Comparison of ENCODE assay signal across 9 cellular contexts in the genomic region with DNA sequence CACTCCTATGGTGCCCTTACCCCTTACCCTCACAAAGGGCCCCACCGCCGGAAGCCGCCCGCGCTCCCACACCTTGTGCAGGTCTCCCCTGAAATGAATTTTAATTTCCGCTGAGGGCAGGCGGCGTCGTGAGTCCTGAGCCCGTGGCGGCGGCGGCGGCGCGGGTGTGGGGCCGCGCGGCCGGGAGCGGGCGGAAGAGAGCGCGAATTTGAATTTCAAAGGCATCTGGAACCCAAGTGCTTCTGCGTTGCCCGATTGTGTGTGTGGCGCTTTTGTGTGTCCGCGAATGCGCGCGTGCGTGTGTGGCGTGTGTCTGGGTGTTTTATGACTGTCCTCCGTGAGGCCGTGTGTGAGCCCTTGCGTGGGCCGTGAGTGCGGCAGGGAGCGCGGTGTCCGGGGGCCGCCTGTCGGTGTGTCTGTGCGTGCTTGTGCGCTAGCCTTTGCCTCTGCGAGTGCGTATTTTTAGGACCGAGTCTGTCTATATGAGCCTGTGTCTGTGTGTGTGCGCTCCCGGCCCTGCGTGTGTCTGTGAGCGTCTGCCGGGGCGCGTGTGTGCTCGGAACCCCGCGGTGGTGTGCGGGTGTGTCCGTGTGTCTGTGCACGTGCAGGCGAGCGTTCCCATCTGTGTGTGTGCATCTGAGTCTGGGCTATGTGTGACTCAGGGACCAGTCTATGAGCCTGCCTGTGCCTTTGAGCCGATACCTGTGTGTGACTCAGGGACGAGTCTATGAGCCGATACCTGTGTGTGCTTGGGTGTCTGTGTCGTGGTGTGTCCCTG. TPM values are rescaled to one million over a fixed set of nuclear protein-coding genes. Genes with fewer than 3 reads are reported as not detected.
DNase-seq lines count a peak whose midpoint lies in the region; ATAC-seq, FAIRE-seq and TF ChIP-seq lines count a peak whose summit lies in the region.
"Had no signal": no experiment of that assay in that cellular context is flagged by ENCODE, and none has a peak within 500 bp of the region (broad histone marks: within the 10 kb centered on the region; RNA-seq: fewer than 3 reads in every experiment).

No MANE protein-coding gene starts in this region.

- peak overlapping the region; percentile 0 for H4K8ac ChIP-seq in H1 (ENCODE audit: extremely low read depth, insufficient read depth, low read length)

- H4K20me1 ChIP-seq in BLaER1 = peaks cover 29% of the 10 kb centered on the region
- peaks cover 0 to 2% of the 10 kb centered on the region in 2 experiments for H4K20me1 ChIP-seq in H1 (replicated peaks in 1 of 2; ENCODE audit: control insufficient read depth in 1 of 2, insufficient read depth in 2 of 2, low read length in 2 of 2)

- peak overlapping the region; percentile 46; the same call in 1 of the 2 replicates for H3K4me3 ChIP-seq in BLaER1
- peak overlapping the region; percentile 41 to 58 (median 50) for H3K4me3 ChIP-seq in H1 (ENCODE audit: extremely low read depth in 1 of 4, insufficient read depth in 2 of 4, low read depth in 3 of 4, low read length in 4 of 4)
- no peak overlapping the region for H3K4me3 ChIP-seq in parathyroid adenoma (ENCODE audit: low read depth, low read length)
- H3K4me3 ChIP-seq: SJSA1 had no signal

- H3K79me2 ChIP-seq in H1 (ENCODE audit: control insufficient read depth in 1 of 2, insufficient read depth in 2 of 2, low read length in 2 of 2) (no peaks in the 10 kb centered on the region), parathyroid adenoma (no peaks in the 10 kb centered on the region)

- peak overlapping the region; percentile 27 for H3K4ac ChIP-seq in H1 (replicated peaks; ENCODE audit: insufficient read length, low read depth, low read length)

- H3K27ac ChIP-seq in BLaER1 (no peak overlapping the region), H1 (ENCODE audit: low read depth, low read length) (no peak overlapping the region), parathyroid adenoma (no peak overlapping the region)
- H3K27ac ChIP-seq: SJSA1 had no signal

- peak overlapping the region; percentile 78 for H4K91ac ChIP-seq in H1 (replicated peaks; ENCODE audit: insufficient read length, low read length)

- H2BK12ac ChIP-seq in H1 (ENCODE audit: low read depth, low read length) = peak overlapping the region; percentile 99; the same call in 1 of the 2 replicates

- H3K23ac ChIP-seq in H1 (ENCODE audit: insufficient read length) = no peak overlapping the region

- H2BK120ac ChIP-seq in H1 (replicated peaks; ENCODE audit: low read depth, low read length) = no peak overlapping the region

- H3K79me1 ChIP-seq in H1 (ENCODE audit: low read depth, low read length) = peaks cover 3% of the 10 kb centered on the region; the same call in 1 of the 2 replicates

- no peak for ATAC-seq in HG03135 (IDR thresholded peaks at IDR 0.05; ENCODE audit: unreplicated experiment)

- H2BK20ac ChIP-seq in H1 (ENCODE audit: low read length) = peak overlapping the region; percentile 43; the same call in 1 of the 2 replicates

- H3K9me3 ChIP-seq in BLaER1 (no peaks in the 10 kb centered on the region), H1 (ENCODE audit: insufficient read depth in 2 of 2, low read depth in 1 of 2, low read length in 1 of 2) (no peaks in the 10 kb centered on the region), parathyroid adenoma (ENCODE audit: control insufficient read depth, low read length) (no peaks in the 10 kb centered on the region)
- H3K9me3 ChIP-seq: SJSA1 had no signal

- no peak for FAIRE-seq in H1 (lab: Jason Lieb, UNC)

- 0 out of 2 replicates have a peak overlapping the region, but pooled peaks have one; percentile 10 for H2AK5ac ChIP-seq in H1 (ENCODE audit: low read depth, low read length)

- H4K5ac ChIP-seq in H1 (ENCODE audit: insufficient read length, low read depth, low read length) = no peak overlapping the region

- no peak for TF ChIP-seq EP300 in H1 (IDR thresholded peaks at IDR 0.05; ENCODE audit: borderline replicate concordance in 1 of 2, low read depth in 2 of 2, low read length in 2 of 2)

- peak overlapping the region; percentile 33; the same call in 1 of the 2 replicates for H2AFZ ChIP-seq in H1 (ENCODE audit: low read length)
- H2AFZ ChIP-seq in parathyroid adenoma = no peak overlapping the region

- peaks cover 7% of the 10 kb centered on the region for H3K23me2 ChIP-seq in H1 (ENCODE audit: low read depth, low read length)

- POLR2A ChIA-PET in H1 (lab: Charles Lee; ENCODE audit: partially characterized antibody) = interaction anchor here (0.6 to 1.3 kb wide), 3 partner anchors 11 to 129 kb away, joined by 3 to 4 read pairs (median 4); no protein-coding TSS in a partner anchor

- TF ChIP-seq CTCF in H1 (IDR thresholded peaks at IDR 0.05; ENCODE audit: control extremely low read depth in 1 of 3, insufficient read depth in 1 of 3, low read depth in 1 of 3, low read length in 3 of 3) (no peak), parathyroid adenoma (IDR thresholded peaks at IDR 0.05) (no peak)

- no peaks in the 10 kb centered on the region for H3K36me3 ChIP-seq in BLaER1
- no peaks in the 10 kb centered on the region for H3K36me3 ChIP-seq in H1 (ENCODE audit: control insufficient read depth in 2 of 4, insufficient read depth in 4 of 4, low read length in 3 of 4)
- H3K36me3 ChIP-seq in parathyroid adenoma (ENCODE audit: control insufficient read depth, insufficient read depth, low read length) = no peaks in the 10 kb centered on the region
- H3K36me3 ChIP-seq: SJSA1 had no signal

- peak overlapping the region; percentile 19 for H3K56ac ChIP-seq in H1 (replicated peaks; ENCODE audit: insufficient read length, low read depth, low read length)

- peak overlapping the region; percentile 97 for H3K18ac ChIP-seq in H1 (ENCODE audit: extremely low read depth, low read length)

- H3K4me2 ChIP-seq in BLaER1 (peak overlapping the region; percentile 62), H1 (ENCODE audit: insufficient read depth in 1 of 2, low read depth in 2 of 2, low read length in 2 of 2) (peak overlapping the region; percentile 97 to 98), parathyroid adenoma (ENCODE audit: low read length) (peak overlapping the region; percentile 0)

- 7% methylated on average over 66 of the region's 68 CpGs; no CpG with 5 or more reads in 1 of the 2 experiments for WGBS in H1 (ENCODE audit: extremely low coverage in 1 of 2, insufficient coverage in 1 of 2, insufficient read length in 1 of 2, insufficient replicate concordance in 2 of 2, low coverage in 1 of 2, low lambda C conversion rate in 2 of 2, missing lambda C conversion rate in 1 of 2), 2 experiments

- H3K9ac ChIP-seq in BLaER1 (no peak overlapping the region; the same call in 1 of the 2 replicates), H1 (replicated peaks in 1 of 4; ENCODE audit: extremely low read depth in 1 of 4, low read depth in 3 of 4, low read length in 3 of 4) (peak overlapping the region in 2 of 4 experiments; percentile 20 to 47; a peak in 2 of 7 replicates), parathyroid adenoma (no peak overlapping the region)

- DNase-seq in activated CD4-positive, alpha-beta T cell treated with anti-CD3 and anti-CD28 coated beads, Interleukin-2, amount 50 U/mL, for 1 hour = peak; percentile 47
- no peak for DNase-seq in H1 (ENCODE audit: low read depth in 1 of 2, low spot score in 2 of 2)
- no peak for DNase-seq in NCI-H446 treated with DMSO at 0.1 percent for 48 hours (lab: John Stamatoyannopoulos, UW)
- DNase-seq in KG1 (lab: John Stamatoyannopoulos, UW) = no peak
- no peak for DNase-seq in hepatic stellate cell (ENCODE audit: low spot score)

- CTCF ChIA-PET in H1 (lab: Charles Lee; ENCODE audit: partially characterized antibody) = interaction anchor here (1.4 to 5.3 kb wide), 3 partner anchors 13 to 56 kb away, joined by 3 to 43 read pairs (median 8); no protein-coding TSS in a partner anchor

- peaks cover 25% of the 10 kb centered on the region for H3K4me1 ChIP-seq in BLaER1
- peaks cover 4 to 18% (median 9%) of the 10 kb centered on the region in 4 experiments for H3K4me1 ChIP-seq in H1 (replicated peaks in 1 of 4; ENCODE audit: control insufficient read depth in 3 of 4, insufficient read depth in 4 of 4, low read length in 3 of 4)
- H3K4me1 ChIP-seq in parathyroid adenoma = peaks cover 4% of the 10 kb centered on the region
- H3K4me1 ChIP-seq: SJSA1 had no signal

- H3K14ac ChIP-seq in H1 (ENCODE audit: insufficient read length) = no peak overlapping the region

- H3K27me3 ChIP-seq in BLaER1 (peaks cover 86% of the 10 kb centered on the region), H1 (replicated peaks in 1 of 4; ENCODE audit: control insufficient read depth in 3 of 4, extremely low read depth in 1 of 4, insufficient read depth in 3 of 4, low read length in 3 of 4) (peaks cover 26 to 49% (median 44%) of the 10 kb centered on the region in 4 experiments), parathyroid adenoma (ENCODE audit: control insufficient read depth, insufficient read depth, low read length) (peaks cover 9% of the 10 kb centered on the region)

- no peak for TF ChIP-seq RAD21 in H1 (IDR thresholded peaks at IDR 0.05 in 1 of 2, conservative IDR thresholded peaks at IDR 0.05 in 1 of 2; ENCODE audit: low read depth in 2 of 2, low read length in 2 of 2)

- TF ChIP-seq POLR2A in H1 (IDR thresholded peaks at IDR 0.05; ENCODE audit: control extremely low read depth in 1 of 2, low read depth in 2 of 2, low read length in 2 of 2) = no peak

- H2BK15ac ChIP-seq in H1 (ENCODE audit: low read length) = peak overlapping the region; percentile 100

- H2BK5ac ChIP-seq in H1 (ENCODE audit: low read depth, low read length) = peak overlapping the region; percentile 78; the same call in 1 of the 2 replicates

TF ChIP-seq in H1, 55 proteins besides CTCF, POLR2A, EP300 and RAD21 (continues in another document):
- no peak for TF ChIP-seq BRCA1 (IDR thresholded peaks at IDR 0.05; ENCODE audit: low read depth, low read length)

RNA-seq across cellular contexts. Expression of a gene that starts 7.9 kb away (rescaled TPM):
- 25.8 and 26.2 TPM in 2 replicates for total RNA-seq in H1 (2021; fragmentation: NEBNext Ultra II Directional; extraction: Animal tissue kit (Norgen Biotek cat#: 25700))
- polyA plus RNA-seq in H1 (2011; rRNA removed) = 15.6 and 29.0 TPM in 2 replicates
- 20.6 TPM for polyA plus RNA-seq in H1 (2011; cell fraction: cytosol; rRNA removed)
- 126 TPM for polyA plus RNA-seq in H1 (2011; cell fraction: nucleus; rRNA removed)
- polyA plus RNA-seq in H1 (2012, experiment 1 of 2) = 17.3 to 29.1 TPM (median 22.1 TPM) in 4 replicates
- polyA plus RNA-seq in H1 (2012, experiment 2 of 2) = 15.4 TPM
- polyA plus RNA-seq in H1 (2013, experiment 1 of 2) = 13.4 TPM
- polyA plus RNA-seq in H1 (2013, experiment 2 of 2) = 13.0 TPM
- polyA minus RNA-seq in H1 (2011; rRNA and poly(A)+ RNA removed) = 7.5 and 9.4 TPM in 2 replicates
- 14.0 TPM for polyA minus RNA-seq in H1 (2011; cell fraction: cytosol; rRNA and poly(A)+ RNA removed)
- 22.9 TPM for polyA minus RNA-seq in H1 (2011; cell fraction: nucleus; rRNA and poly(A)+ RNA removed)

RNA-seq across cellular contexts. Expression of a gene that starts 43.7 kb away (rescaled TPM):
- total RNA-seq in H1 (2021; fragmentation: NEBNext Ultra II Directional; extraction: Animal tissue kit (Norgen Biotek cat#: 25700)) = 1.8 and 2.0 TPM in 2 replicates
- 2.9 and 4.2 TPM in 2 replicates for polyA plus RNA-seq in H1 (2011; rRNA removed)
- 4.7 TPM for polyA plus RNA-seq in H1 (2011; cell fraction: cytosol; rRNA removed)
- polyA plus RNA-seq in H1 (2011; cell fraction: nucleus; rRNA removed) = 13.1 TPM
- polyA plus RNA-seq in H1 (2012, experiment 1 of 2) = 1.9 to 2.6 TPM (median 2.1 TPM) in 4 replicates
- 0.84 TPM for polyA plus RNA-seq in H1 (2012, experiment 2 of 2)
- 1.4 TPM for polyA plus RNA-seq in H1 (2013, experiment 1 of 2)
- 1.0 TPM for polyA plus RNA-seq in H1 (2013, experiment 2 of 2)
- polyA minus RNA-seq in H1 (2011; rRNA and poly(A)+ RNA removed) = 2.2 and 3.0 TPM in 2 replicates
- polyA minus RNA-seq in H1 (2011; cell fraction: cytosol; rRNA and poly(A)+ RNA removed) = 1.2 TPM
- polyA minus RNA-seq in H1 (2011; cell fraction: nucleus; rRNA and poly(A)+ RNA removed) = 5.6 TPM

Comparison
In these comparisons a context has a peak if more than half of its experiments do, and no peak if none do; other contexts are left out.
1. H3K4me2 ChIP-seq: peak in every context shown above with its lines; median percentile 98 in H1; 62 in BLaER1; 0 in parathyroid adenoma.